Comparison of ENCODE assay signal across 1 cellular context in the genomic region with DNA sequence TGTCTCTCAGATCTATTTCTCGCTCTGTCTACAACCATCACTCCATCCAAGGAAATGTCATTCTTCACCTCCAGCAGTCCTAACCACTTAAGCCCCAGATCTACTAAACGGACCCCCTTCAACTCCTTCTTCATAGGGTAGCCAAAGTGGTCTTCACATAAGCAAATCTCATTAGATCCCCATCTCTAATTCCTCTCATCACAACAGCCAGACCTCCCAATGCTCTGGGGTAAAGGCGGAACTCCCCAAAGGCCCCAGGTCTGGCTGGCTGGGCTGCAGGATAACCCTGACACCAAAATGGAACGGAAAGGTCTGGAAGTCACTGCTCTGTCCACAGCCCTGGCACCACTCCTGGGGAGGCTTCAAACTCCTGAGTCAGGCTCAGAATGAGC.
TF ChIP-seq lines count a peak whose summit lies in the region.

No MANE protein-coding gene starts in this region.

TF ChIP-seq in endothelial cell of umbilical vein, 7 proteins besides CTCF, POLR2A, EP300 and RAD21:
- TF ChIP-seq MYC (IDR thresholded peaks at IDR 0.05; ENCODE audit: low read depth, low read length) (no peak), JUN (IDR thresholded peaks at IDR 0.05; ENCODE audit: borderline replicate concordance, insufficient read depth, insufficient read length, low read depth) (peak; percentile 18)
TF ChIP-seq in endothelial cell of umbilical vein: peak in this region for 1.
